ENCODE assay signal across 10 cellular contexts in the genomic region with DNA sequence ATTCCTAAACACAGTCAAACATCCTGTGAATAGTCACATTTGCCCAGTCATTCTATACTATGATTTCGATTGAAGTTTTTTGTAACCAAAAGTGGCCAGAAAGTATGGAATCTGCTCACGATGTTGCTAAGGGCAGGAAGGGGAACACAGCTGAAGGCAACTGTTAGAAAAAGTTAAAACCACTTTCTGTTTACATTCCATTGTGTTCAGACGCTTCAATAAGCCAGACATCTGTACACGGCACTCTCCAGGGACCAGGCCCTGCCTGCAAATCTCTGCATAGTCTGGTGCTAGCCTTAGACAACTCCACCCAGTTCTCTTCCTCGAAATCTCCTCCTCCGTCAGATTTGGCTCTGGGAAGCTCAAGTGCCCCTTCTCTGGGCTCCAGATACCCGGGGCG. TPM values are rescaled to one million over a fixed set of nuclear protein-coding genes. Genes with fewer than 3 reads are reported as not detected.
DNase-seq lines count a peak whose midpoint lies in the region; ATAC-seq and TF ChIP-seq lines count a peak whose summit lies in the region.
"Had no signal": no experiment of that assay in that cellular context is flagged by ENCODE, and none has a peak within 500 bp of the region (broad histone marks: within the 10 kb centered on the region; RNA-seq: fewer than 3 reads in every experiment).

No MANE protein-coding gene starts in this region.

- H3K4me1 ChIP-seq in smooth muscle cell (ENCODE audit: low read depth) = no peaks in the 10 kb centered on the region

- H3K4me3 ChIP-seq in smooth muscle cell = no peak overlapping the region

- peak overlapping the region; percentile 29 for H3K4me3 Mint-ChIP-seq in chondrocyte (ENCODE audit: unreplicated experiment)
- H3K4me3 Mint-ChIP-seq: brain had no signal

- WGBS in smooth muscle cell (ENCODE audit: low lambda C conversion rate) = 36% methylated on average over 8 of the region's 8 CpGs

- H3F3A ChIP-seq in smooth muscle cell (ENCODE audit: low read depth) = no peaks in the 10 kb centered on the region

- no peak overlapping the region for H3K9ac ChIP-seq in smooth muscle cell (ENCODE audit: low read depth)

- H3K36me3 ChIP-seq in smooth muscle cell (ENCODE audit: low read depth) = peaks cover under 1% of the 10 kb centered on the region

- H2AFZ ChIP-seq in smooth muscle cell (ENCODE audit: low read depth) = no peak overlapping the region

- H4K20me1 ChIP-seq in smooth muscle cell (ENCODE audit: low read depth) = no peaks in the 10 kb centered on the region

- ATAC-seq in GM19328 (IDR thresholded peaks at IDR 0.05; ENCODE audit: unreplicated experiment) (no peak), GM18858 (IDR thresholded peaks at IDR 0.05; ENCODE audit: unreplicated experiment) (no peak)

- peak overlapping the region; percentile 97 for H3K27ac Mint-ChIP-seq in chondrocyte (ENCODE audit: unreplicated experiment)

- H3K27me3 Mint-ChIP-seq in chondrocyte (ENCODE audit: low read depth) = no peaks in the 10 kb centered on the region

- no peaks in the 10 kb centered on the region for H3K79me2 ChIP-seq in smooth muscle cell (ENCODE audit: low read depth)

- H3K27me3 ChIP-seq in smooth muscle cell (ENCODE audit: low read depth) = no peaks in the 10 kb centered on the region

- TF ChIP-seq CTCF in chondrocyte (IDR thresholded peaks at IDR 0.05) = peak; percentile 34
- TF ChIP-seq CTCF in smooth muscle cell (IDR thresholded peaks at IDR 0.05; ENCODE audit: borderline replicate concordance, insufficient read depth, poor library complexity, severe bottlenecking) = no peak

- peaks cover 7% of the 10 kb centered on the region for H3K36me3 Mint-ChIP-seq in chondrocyte (ENCODE audit: low read depth)

- no peaks in the 10 kb centered on the region for H3K9me3 Mint-ChIP-seq in chondrocyte (ENCODE audit: low read depth)
- H3K9me3 Mint-ChIP-seq: brain had no signal

- H3K9me3 ChIP-seq in smooth muscle cell (replicated peaks; ENCODE audit: low read depth) = no peaks in the 10 kb centered on the region

- H3K4me2 ChIP-seq in smooth muscle cell = peak overlapping the region; percentile 48

- peaks cover 27% of the 10 kb centered on the region for H3K4me1 Mint-ChIP-seq in chondrocyte (ENCODE audit: low read depth)

- DNase-seq in GM03348 (ENCODE audit: low spot score) = peak; percentile 89
- DNase-seq in chondrocyte (ENCODE audit: low spot score) = no peak
- peak; percentile 88 for DNase-seq in iris pigment epithelial cell (ENCODE audit: low read depth)
- DNase-seq in smooth muscle cell (lab: John Stamatoyannopoulos, UW; ENCODE audit: unreplicated experiment) = no peak
- DNase-seq in NCI-H510A (lab: John Stamatoyannopoulos, UW) = no peak
- no peak for DNase-seq in COR-L47 (lab: John Stamatoyannopoulos, UW)
- DNase-seq: NCI-H446 had no signal

- H3K27ac ChIP-seq in smooth muscle cell (ENCODE audit: low read depth) = peak overlapping the region; percentile 59

RNA-seq across cellular contexts. Expression of gene TMEM120A, which starts 17.0 kb away (rescaled TPM):
- 28.8 to 36.0 TPM (median 30.6 TPM) in 3 replicates for total RNA-seq in chondrocyte
- total RNA-seq in smooth muscle cell = 20.3 and 42.9 TPM in 2 replicates
- 37.2 and 45.5 TPM in 2 replicates for polyA plus RNA-seq in smooth muscle cell

RNA-seq across cellular contexts. Expression of gene STYXL1, which starts 36.4 kb away (rescaled TPM):
- 23.5 to 31.8 TPM (median 28.5 TPM) in 3 replicates for total RNA-seq in chondrocyte
- 72.2 and 84.0 TPM in 2 replicates for total RNA-seq in smooth muscle cell
- 75.6 and 95.7 TPM in 2 replicates for polyA plus RNA-seq in smooth muscle cell

RNA-seq across cellular contexts. Expression of gene MDH2, which starts 36.5 kb away (rescaled TPM):
- 116 to 119 TPM (median 119 TPM) in 3 replicates for total RNA-seq in chondrocyte
- 57.0 and 58.1 TPM in 2 replicates for total RNA-seq in smooth muscle cell
- 216 and 221 TPM in 2 replicates for polyA plus RNA-seq in smooth muscle cell

Comparison
In these comparisons a context has a peak if more than half of its experiments do, and no peak if none do; other contexts are left out.
1. DNase-seq: peak in GM03348 (single experiment) and iris pigment epithelial cell (single experiment); none in chondrocyte (single experiment), smooth muscle cell (single experiment), NCI-H510A (single experiment) and COR-L47 (single experiment).